ENCODE assay signal across 17 cellular contexts in genomic region chr11:68437927-68438657, GRCh38. TPM values are rescaled to one million over a fixed set of nuclear protein-coding genes. Genes with fewer than 3 reads are reported as not detected.
DNase-seq lines count a peak whose midpoint lies in the region; ATAC-seq, FAIRE-seq and TF ChIP-seq lines count a peak whose summit lies in the region.
"Had no signal": no experiment of that assay in that cellular context is flagged by ENCODE, and none has a peak within 500 bp of the region (broad histone marks: within the 10 kb centered on the region; RNA-seq: fewer than 3 reads in every experiment).

No MANE protein-coding gene starts in this region.

- peak overlapping the region; percentile 20 for H2AK5ac ChIP-seq in trophoblast cell (ENCODE audit: low read length)

- peak overlapping the region; percentile 22 for H3K18ac ChIP-seq in trophoblast cell (ENCODE audit: low read length)

- peaks cover 59% of the 10 kb centered on the region for H3K4me1 ChIP-seq in A673 (ENCODE audit: insufficient read depth, low read length, poor library complexity, severe bottlenecking)
- H3K4me1 ChIP-seq in trophoblast cell (ENCODE audit: control insufficient read depth in 1 of 2, insufficient read depth in 2 of 2, low read length in 2 of 2) = peaks cover 12 to 15% of the 10 kb centered on the region in 2 experiments
- H3K4me1 ChIP-seq in small intestine (ENCODE audit: control insufficient read depth in 2 of 2, insufficient read depth in 1 of 2, low read depth in 1 of 2, low read length in 1 of 2) = no peaks in the 10 kb centered on the region

- H3K4me3 ChIP-seq in A673 (ENCODE audit: low read depth, low read length, poor library complexity, severe bottlenecking) (no peak overlapping the region), trophoblast cell (ENCODE audit: low read depth, low read length) (no peak overlapping the region), small intestine (ENCODE audit: low read depth in 1 of 2, low read length in 2 of 2) (no peak overlapping the region)

- peak overlapping the region; percentile 67 for H4K8ac ChIP-seq in trophoblast cell (ENCODE audit: low read depth, low read length)

- H2BK120ac ChIP-seq in trophoblast cell (ENCODE audit: insufficient read depth, low read length, poor library complexity) = peak overlapping the region; percentile 18

- H3K36me3 ChIP-seq in A673 (ENCODE audit: insufficient read depth, low read length, poor library complexity, severe bottlenecking) = peaks cover 13% of the 10 kb centered on the region
- peaks cover 14 to 19% of the 10 kb centered on the region in 2 experiments for H3K36me3 ChIP-seq in trophoblast cell (ENCODE audit: control insufficient read depth in 1 of 2, insufficient read depth in 2 of 2, low read length in 2 of 2)
- H3K36me3 ChIP-seq in small intestine (ENCODE audit: control insufficient read depth in 2 of 2, insufficient read depth in 2 of 2, low read length in 2 of 2) = peaks cover 0 to 11% of the 10 kb centered on the region in 2 donors

- no peak overlapping the region for H4K12ac ChIP-seq in trophoblast cell (ENCODE audit: low read depth, low read length)

- CTCF ChIA-PET in A673 (lab: Charles Lee) = interaction anchor here (0.5 to 0.9 kb wide), 2 partner anchors 53 to 221 kb away, joined by 3 read pairs; no protein-coding TSS in a partner anchor
- CTCF ChIA-PET in WTC11 (lab: Charles Lee) = interaction anchor here (1.5 kb wide), 1 partner anchor 181 kb away, joined by 4 read pairs; no protein-coding TSS in a partner anchor

- H3K79me2 ChIP-seq in trophoblast cell (ENCODE audit: control insufficient read depth, insufficient read depth, low read length, poor library complexity) = no peaks in the 10 kb centered on the region

- H3K27me3 Mint-ChIP-seq in WTC11 (ENCODE audit: low read depth) = no peaks in the 10 kb centered on the region
- H3K27me3 Mint-ChIP-seq in glutamatergic neuron (ENCODE audit: unreplicated experiment) = peaks cover 11% of the 10 kb centered on the region
- H3K27me3 Mint-ChIP-seq: activated CD4-positive, alpha-beta T cell treated with anti-CD3 and anti-CD28 coated beads, Interleukin-2, amount 10 ng/mL, durations not matched to agents 7 days and 5 days; CD4-positive, CD25-positive, alpha-beta regulatory T cell; IgD-negative memory B cell had no signal

- POLR2A ChIA-PET in A673 (lab: Charles Lee; ENCODE audit: low non-redundant PET) = no interaction called here
- POLR2A ChIA-PET in WTC11 (lab: Charles Lee) = no interaction called here

- H3K9me3 ChIP-seq in A673 (ENCODE audit: low read depth, low read length, poor library complexity, severe bottlenecking) (no peaks in the 10 kb centered on the region), trophoblast cell (ENCODE audit: insufficient read depth, low read depth, low read length) (peaks cover 1% of the 10 kb centered on the region), small intestine (ENCODE audit: control insufficient read depth, low read depth) (no peaks in the 10 kb centered on the region)

- H3K27ac ChIP-seq in A673 (ENCODE audit: low read depth, low read length, poor library complexity, severe bottlenecking) (peak overlapping the region; percentile 92), trophoblast cell (ENCODE audit: low read depth, low read length) (peak overlapping the region; percentile 47), small intestine (ENCODE audit: low read depth in 1 of 2, low read length in 1 of 2) (no peak overlapping the region)

- H3K36me3 Mint-ChIP-seq in WTC11 (peaks cover 14% of the 10 kb centered on the region; the same call in 1 of the 2 replicates), glutamatergic neuron (ENCODE audit: unreplicated experiment) (no peaks in the 10 kb centered on the region)
- H3K36me3 Mint-ChIP-seq in activated naive CD4-positive, alpha-beta T cell treated with anti-CD3 and anti-CD28 coated beads, Interleukin-2, amount 50 U/mL, for 72 hours = no peaks in the 10 kb centered on the region
- H3K36me3 Mint-ChIP-seq: CD4-positive, CD25-positive, alpha-beta regulatory T cell had no signal

- H3K4me1 Mint-ChIP-seq in WTC11 = peaks cover 18% of the 10 kb centered on the region
- peaks cover 23% of the 10 kb centered on the region for H3K4me1 Mint-ChIP-seq in glutamatergic neuron (ENCODE audit: low read depth, unreplicated experiment)
- H3K4me1 Mint-ChIP-seq: CD4-positive, CD25-positive, alpha-beta regulatory T cell had no signal

- H2BK5ac ChIP-seq in trophoblast cell (ENCODE audit: low read depth, low read length, poor library complexity) = no peak overlapping the region

- H3K9ac ChIP-seq in trophoblast cell (ENCODE audit: low read length) = no peak overlapping the region

- BruUV-seq in A673 (replicated peaks; lab: Mats Ljungman, UMichigan) = no TSS peak

- no peak for FAIRE-seq in small intestine (lab: Jason Lieb, UNC)
- FAIRE-seq: frontal cortex had no signal

- H3K27me3 ChIP-seq in A673 (replicated peaks; ENCODE audit: insufficient read depth, low read depth, low read length, poor library complexity) (no peaks in the 10 kb centered on the region), trophoblast cell (ENCODE audit: insufficient read depth, low read length) (no peaks in the 10 kb centered on the region), small intestine (ENCODE audit: control insufficient read depth in 2 of 2, insufficient read depth in 2 of 2, low read length in 2 of 2) (no peaks in the 10 kb centered on the region)

- no peaks in the 10 kb centered on the region for H3K9me3 Mint-ChIP-seq in WTC11
- H3K9me3 Mint-ChIP-seq in glutamatergic neuron (ENCODE audit: unreplicated experiment) = peaks cover 7% of the 10 kb centered on the region
- H3K9me3 Mint-ChIP-seq in activated naive CD4-positive, alpha-beta T cell treated with anti-CD3 and anti-CD28 coated beads, Interleukin-2, amount 50 U/mL, for 72 hours = no peaks in the 10 kb centered on the region
- H3K9me3 Mint-ChIP-seq: activated CD4-positive, alpha-beta T cell treated with anti-CD3 and anti-CD28 coated beads, Interleukin-2, amount 10 ng/mL, durations not matched to agents 7 days and 5 days; CD4-positive, CD25-positive, alpha-beta regulatory T cell; IgD-negative memory B cell; neural crest cell had no signal

- TF ChIP-seq CTCF in A673 (conservative IDR thresholded peaks at IDR 0.05; ENCODE audit: low read depth, low read length) (no peak), WTC11 (IDR thresholded peaks at IDR 0.05) (no peak), glutamatergic neuron (IDR thresholded peaks at IDR 0.05; ENCODE audit: partially characterized antibody, unreplicated experiment) (no peak)

- intact Hi-C loops in A673 (cut with micrococcal nuclease; ENCODE audit: unreplicated experiment) = no loop called here

- DNase-seq in A673 (ENCODE audit: low spot score) = no peak
- no peak for DNase-seq in WTC11 (ENCODE audit: low spot score)
- DNase-seq in glutamatergic neuron = no peak
- no peak for DNase-seq in trophoblast cell
- DNase-seq in small intestine = no peak
- DNase-seq in activated naive CD4-positive, alpha-beta T cell treated with anti-CD3 and anti-CD28 coated beads, Interleukin-2, amount 50 U/mL, for 72 hours (ENCODE audit: low spot score in 2 of 2) = no peak
- DNase-seq: activated CD4-positive, alpha-beta T cell treated with anti-CD3 and anti-CD28 coated beads, Interleukin-2, amount 10 ng/mL, durations not matched to agents 7 days and 5 days; activated effector memory CD4-positive, alpha-beta T cell treated with anti-CD3 and anti-CD28 coated beads, Interleukin-2, amount 50 U/mL, for 16 hours; CD4-positive, CD25-positive, alpha-beta regulatory T cell; effector CD4-positive, alpha-beta T cell; MM.1S; NCI-H526 treated with DMSO at 0.1 percent for 48 hours had no signal

- peak overlapping the region; percentile 27 for H2AFZ ChIP-seq in trophoblast cell (ENCODE audit: insufficient read depth, low read length, poor library complexity)

- peaks cover 10% of the 10 kb centered on the region for H3K79me1 ChIP-seq in trophoblast cell (ENCODE audit: low read length)

- no peak overlapping the region for H3K4me2 ChIP-seq in trophoblast cell (ENCODE audit: low read length)

- H2BK12ac ChIP-seq in trophoblast cell (ENCODE audit: low read length) = peak overlapping the region; percentile 16

- H3K4me3 Mint-ChIP-seq in WTC11 = no peak overlapping the region
- H3K4me3 Mint-ChIP-seq in glutamatergic neuron (ENCODE audit: unreplicated experiment) = no peak overlapping the region
- H3K4me3 Mint-ChIP-seq: activated CD4-positive, alpha-beta T cell treated with anti-CD3 and anti-CD28 coated beads, Interleukin-2, amount 10 ng/mL, durations not matched to agents 7 days and 5 days; CD4-positive, CD25-positive, alpha-beta regulatory T cell; IgD-negative memory B cell; neural crest cell had no signal

- no CpG with 5 or more reads among the region's 34 CpGs for WGBS in trophoblast cell (ENCODE audit: extremely low coverage, insufficient coverage, insufficient read length)
- 94 to 95% (median 94%) methylated on average over 28 to 34 of the region's 34 CpGs for WGBS in small intestine, 3 donors

- ATAC-seq in WTC11 = no peak
- no peak for ATAC-seq in activated naive CD4-positive, alpha-beta T cell treated with anti-CD3 and anti-CD28 coated beads, Interleukin-2, amount 50 U/mL, for 72 hours
- no peak for ATAC-seq in GM19023 (IDR thresholded peaks at IDR 0.05; ENCODE audit: unreplicated experiment)
- ATAC-seq in HG03108 (IDR thresholded peaks at IDR 0.05; ENCODE audit: unreplicated experiment) = no peak

- H3K14ac ChIP-seq in trophoblast cell (ENCODE audit: low read length) = peak overlapping the region; percentile 40

- peak overlapping the region; percentile 83 for H4K91ac ChIP-seq in trophoblast cell (ENCODE audit: low read depth, low read length)

- 0 out of 2 replicates have a peak overlapping the region, but pooled peaks have one; percentile 49 for H3K27ac Mint-ChIP-seq in WTC11
- peak overlapping the region; percentile 52 for H3K27ac Mint-ChIP-seq in glutamatergic neuron (ENCODE audit: unreplicated experiment)
- H3K27ac Mint-ChIP-seq in activated naive CD4-positive, alpha-beta T cell treated with anti-CD3 and anti-CD28 coated beads, Interleukin-2, amount 50 U/mL, for 72 hours = no peak overlapping the region
- H3K27ac Mint-ChIP-seq: activated CD4-positive, alpha-beta T cell treated with anti-CD3 and anti-CD28 coated beads, Interleukin-2, amount 10 ng/mL, durations not matched to agents 7 days and 5 days; CD4-positive, CD25-positive, alpha-beta regulatory T cell; IgD-negative memory B cell had no signal

- H3K4ac ChIP-seq in trophoblast cell (ENCODE audit: low read depth, low read length) = peak overlapping the region; percentile 28

- no peak overlapping the region for H3K23ac ChIP-seq in trophoblast cell (ENCODE audit: low read length)

RNA-seq across cellular contexts. Expression of gene PPP6R3, which starts 22.5 kb away (rescaled TPM):
- 153 and 158 TPM in 2 replicates for total RNA-seq in A673 (2021)
- 124 to 138 TPM (median 132 TPM) in 3 replicates for total RNA-seq in WTC11 (2021)
- total RNA-seq in glutamatergic neuron (ENCODE audit: unreplicated experiment) = 312 TPM
- 62.5 and 63.2 TPM in 2 replicates for polyA plus RNA-seq in trophoblast cell (2013)
- polyA plus RNA-seq in small intestine = 10 to 100 TPM; 30.5 to 39.4 (median 38.7) TPM
- total RNA-seq in activated naive CD4-positive, alpha-beta T cell treated with anti-CD3 and anti-CD28 coated beads, Interleukin-2, amount 50 U/mL, for 72 hours = 100 to 1,000 TPM; 118 to 149 TPM

Comparison
In these comparisons a context has a peak if more than half of its experiments do, and no peak if none do; other contexts are left out.
1. H3K27ac ChIP-seq: peak in A673 (single experiment) and trophoblast cell (single experiment); none in small intestine (0 of 2).
2. H3K27ac Mint-ChIP-seq: peak in WTC11 (single experiment) and glutamatergic neuron (single experiment); none in activated naive CD4-positive, alpha-beta T cell treated with anti-CD3 and anti-CD28 coated beads, Interleukin-2, amount 50 U/mL, for 72 hours (0 of 2).